In genomic region chr3:187986514-187986934, GRCh38 we compare ENCODE assay signal across 8 cellular contexts.
DNase-seq lines count a peak whose midpoint lies in the region; ATAC-seq and TF ChIP-seq lines count a peak whose summit lies in the region.

No MANE protein-coding gene starts in this region.

- H3K27ac ChIP-seq in epithelial cell of prostate, result peak overlapping the region; percentile 40

- H3K27ac Mint-ChIP-seq in HFFc6 (peak overlapping the region; percentile 88), T-cell (peak overlapping the region; percentile 22 to 56)

- 0 out of 2 replicates have a peak, but pooled peaks have one; percentile 26 for TF ChIP-seq CTCF in HFFc6 (IDR thresholded peaks at IDR 0.05)

- H3K4me1 Mint-ChIP-seq in HFFc6 (ENCODE audit: low read depth) (peaks cover 51% of the 10 kb centered on the region), T-cell (peaks cover 38 to 48% (median 41%) of the 10 kb centered on the region in 3 donors)

- ATAC-seq in T-cell (replicated peaks in 1 of 4) (peak in 3 of 4 experiments; percentile 64 to 73 (median 70)), GM19035 (IDR thresholded peaks at IDR 0.05; ENCODE audit: unreplicated experiment) (no peak), HG03571 (IDR thresholded peaks at IDR 0.05; ENCODE audit: unreplicated experiment) (no peak), HG02642 (IDR thresholded peaks at IDR 0.05; ENCODE audit: poor library complexity, unreplicated experiment) (no peak)

- peak; percentile 94 for DNase-seq in HFFc6
- peak in 1 of 34 experiments; percentile 27 for DNase-seq in T-cell
- DNase-seq in epithelial cell of prostate (ENCODE audit: low read depth, low spot score), result peak; percentile 73
- DNase-seq in stimulated activated CD4-positive, alpha-beta T cell treated with anti-CD3 and anti-CD28 coated beads, TNF-alpha, amount 100 ng/mL, for 24 hours (ENCODE audit: low read depth in 3 of 3), result peak in 2 of 3 experiments; percentile 33 to 43
- no peak for DNase-seq in DMS114 treated with DMSO at 0.1 percent for 48 hours (lab: John Stamatoyannopoulos, UW; ENCODE audit: unreplicated experiment)

- H3K36me3 Mint-ChIP-seq in HFFc6 (ENCODE audit: low read depth) (peaks cover 5% of the 10 kb centered on the region; the same call in 1 of the 2 replicates), T-cell (no peaks in the 10 kb centered on the region)

- CTCF ChIA-PET in T-cell (lab: Charles Lee), result no interaction called here

- H3K27me3 Mint-ChIP-seq in HFFc6 (ENCODE audit: insufficient read depth) (no peaks in the 10 kb centered on the region), T-cell (no peaks in the 10 kb centered on the region)

- no peaks in the 10 kb centered on the region for H3K9me3 Mint-ChIP-seq in HFFc6
- H3K9me3 Mint-ChIP-seq in T-cell, result peaks cover 0 to 11% (median 4%) of the 10 kb centered on the region in 3 donors

- peak overlapping the region; percentile 2; the same call in 1 of the 2 replicates for H3K4me3 Mint-ChIP-seq in HFFc6
- peak overlapping the region in 1 of 3 donors; percentile 48 for H3K4me3 Mint-ChIP-seq in T-cell

- POLR2A ChIA-PET in T-cell (lab: Charles Lee), result interaction anchor here (0.6 kb wide), 2 partner anchors 22 to 241 kb away, joined by 4 read pairs; no protein-coding TSS in a partner anchor

Comparison
In these comparisons a context has a peak if more than half of its experiments do, and no peak if none do; other contexts are left out.
1. ATAC-seq: peak in T-cell (3 of 4); none in GM19035 (single experiment), HG03571 (single experiment) and HG02642 (single experiment).